In the genomic region with DNA sequence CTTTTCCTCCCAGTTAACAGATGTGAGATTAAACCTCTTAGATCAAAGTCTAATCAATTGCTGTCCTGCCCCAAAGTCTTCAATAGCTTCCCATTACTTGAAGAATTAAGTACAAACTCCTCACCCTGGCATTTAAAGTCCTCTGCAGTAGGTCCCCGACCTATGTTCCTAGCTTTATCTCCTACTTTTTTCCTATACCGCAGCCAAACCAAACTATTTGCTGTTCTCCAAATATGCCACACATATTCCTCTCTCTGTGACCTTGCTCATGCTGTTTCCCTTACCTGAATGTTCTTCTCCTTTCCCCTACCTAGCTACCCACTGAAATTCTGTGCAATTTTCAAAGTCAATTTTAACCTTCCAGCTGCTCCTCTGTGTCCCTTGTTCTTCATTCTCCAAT, we compare ENCODE assay signal across 27 cellular contexts.
"Had no signal": no experiment of that assay in that cellular context is flagged by ENCODE, and none has a peak within 500 bp of the region (broad histone marks: within the 10 kb centered on the region; RNA-seq: fewer than 3 reads in every experiment).

No MANE protein-coding gene starts in this region.

- H3K4me3 ChIP-seq: colonic mucosa, esophagus squamous epithelium, gastroesophageal sphincter had no signal

- DNase-seq: activated B cell treated with CpG ODN at 0.5 μM for 24 hours; activated CD4-positive, alpha-beta T cell treated with anti-CD3 and anti-CD28 coated beads for 48 hours; activated CD4-positive, alpha-beta T cell treated with anti-CD3 and anti-CD28 coated beads, Interleukin-2, amount 50 U/mL, for 1 hour; activated CD4-positive, alpha-beta T cell treated with anti-CD3 and anti-CD28 coated beads, Interleukin-2, amount 50 U/mL, for 48 hours; activated CD8-positive, alpha-beta memory T cell treated with anti-CD3 and anti-CD28 coated beads for 24 hours; activated CD8-positive, alpha-beta T cell treated with anti-CD3 and anti-CD28 coated beads for 36 hours; activated effector memory CD4-positive, alpha-beta T cell treated with Interleukin-2 at 50 U/mL for 16 hours; activated gamma-delta T cell treated with Interleukin-2 at 50 U/mL for 16 hours; activated naive CD4-positive, alpha-beta T cell treated with anti-CD3 and anti-CD28 coated beads, Interleukin-2, amount 50 U/mL, for 16 hours; activated naive CD4-positive, alpha-beta T cell treated with Interleukin-2 at 50 U/mL for 16 hours; activated T-cell treated with anti-CD3 and anti-CD28 coated beads, Interleukin-2, amount 50 U/mL, for 4 hours; amniotic stem cell; anterior cingulate cortex; caudate nucleus; colonic mucosa; effector CD8-positive, alpha-beta T cell; esophagus squamous epithelium; head of caudate nucleus; T-helper 17 cell; T1000; WERI-Rb-1 had no signal

- H3K4me1 Mint-ChIP-seq: activated T-helper 17 cell treated with anti-CD3 and anti-CD28 coated beads, Interleukin-2, amount 50 U/mL, for 72 hours had no signal

- H3K36me3 ChIP-seq: colonic mucosa, esophagus squamous epithelium, gastroesophageal sphincter, WERI-Rb-1 had no signal

- H3K4me3 Mint-ChIP-seq: activated B cell treated with CpG ODN at 0.5 μM for 24 hours; activated CD8-positive, alpha-beta T cell treated with anti-CD3 and anti-CD28 coated beads for 36 hours; activated naive CD8-positive, alpha-beta T cell; activated T-cell treated with anti-CD3 and anti-CD28 coated beads, Interleukin-2, amount 50 U/mL, for 4 hours; activated T-helper 17 cell treated with anti-CD3 and anti-CD28 coated beads, Interleukin-2, amount 50 U/mL, for 72 hours; T-helper 17 cell; T-helper 2 cell treated with Interferon-gamma antibody and Interleukin-4, amounts not matched to agents 5 μg/mL and 100 μg/mL, for 36 hours had no signal

- H3K27ac Mint-ChIP-seq: activated B cell treated with CpG ODN at 0.5 μM for 24 hours; activated CD8-positive, alpha-beta T cell treated with anti-CD3 and anti-CD28 coated beads for 36 hours; activated naive CD8-positive, alpha-beta T cell; activated T-helper 17 cell treated with anti-CD3 and anti-CD28 coated beads, Interleukin-2, amount 50 U/mL, for 72 hours; T-helper 17 cell; T-helper 2 cell treated with Interferon-gamma antibody and Interleukin-4, amounts not matched to agents 5 μg/mL and 100 μg/mL, for 36 hours had no signal

- H3K27me3 ChIP-seq: colonic mucosa, esophagus squamous epithelium, gastroesophageal sphincter had no signal

- H3K27me3 Mint-ChIP-seq: activated naive CD8-positive, alpha-beta T cell; activated T-helper 17 cell treated with anti-CD3 and anti-CD28 coated beads, Interleukin-2, amount 50 U/mL, for 72 hours; T-helper 17 cell had no signal

- ATAC-seq: activated CD4-positive, CD25-positive, alpha-beta regulatory T cell treated with anti-CD3 and anti-CD28 coated beads, Interleukin-2, amount 50 U/mL, for 24 hours; activated CD8-positive, alpha-beta T cell treated with anti-CD3 and anti-CD28 coated beads for 36 hours; activated T-cell treated with anti-CD3 and anti-CD28 coated beads, Interleukin-2, amount 50 U/mL, for 4 hours; activated T-helper 17 cell treated with anti-CD3 and anti-CD28 coated beads, Interleukin-2, amount 50 U/mL, for 72 hours; gastroesophageal sphincter; T-helper 17 cell had no signal

- H3K9me3 Mint-ChIP-seq: activated B cell treated with CpG ODN at 0.5 μM for 24 hours; activated CD8-positive, alpha-beta T cell treated with anti-CD3 and anti-CD28 coated beads for 36 hours; activated T-cell treated with anti-CD3 and anti-CD28 coated beads, Interleukin-2, amount 50 U/mL, for 4 hours; activated T-helper 17 cell treated with anti-CD3 and anti-CD28 coated beads, Interleukin-2, amount 50 U/mL, for 72 hours; T-helper 2 cell treated with Interferon-gamma antibody and Interleukin-4, amounts not matched to agents 5 μg/mL and 100 μg/mL, for 36 hours had no signal

- H3K27ac ChIP-seq: colonic mucosa, epithelial cell of prostate, esophagus squamous epithelium, WERI-Rb-1 had no signal

- H3K36me3 Mint-ChIP-seq: activated naive CD8-positive, alpha-beta T cell had no signal

- H3K4me1 ChIP-seq: colonic mucosa, esophagus squamous epithelium had no signal

- H3K9me3 ChIP-seq: colonic mucosa, esophagus squamous epithelium, gastroesophageal sphincter had no signal
